In genomic region chrX:149528381-149528780, GRCh38 we compare ENCODE assay signal across 15 cellular contexts. TPM values are rescaled to one million over a fixed set of nuclear protein-coding genes. Genes with fewer than 3 reads are reported as not detected.
DNase-seq lines count a peak whose midpoint lies in the region; ATAC-seq, FAIRE-seq and TF ChIP-seq lines count a peak whose summit lies in the region.
"Had no signal": no experiment of that assay in that cellular context is flagged by ENCODE, and none has a peak within 500 bp of the region (broad histone marks: within the 10 kb centered on the region; RNA-seq: fewer than 3 reads in every experiment).

No MANE protein-coding gene starts in this region.

- H3K9me3 ChIP-seq in T-helper 17 cell (ENCODE audit: control insufficient read depth, low read length, poor library complexity, severe bottlenecking), result no peaks in the 10 kb centered on the region
- no peaks in the 10 kb centered on the region for H3K9me3 ChIP-seq in K562 (replicated peaks; ENCODE audit: control insufficient read depth, insufficient read depth, low read depth, low read length)
- H3K9me3 ChIP-seq: BLaER1 had no signal

- no peak for DNase-seq in activated T-cell treated with anti-CD3 and anti-CD28 coated beads, Interleukin-2, amount 50 U/mL, for 72 hours
- no peak for DNase-seq in activated T-cell treated with anti-CD3 and anti-CD28 coated beads, Interleukin-2, amount 50 U/mL, for 1 hour
- DNase-seq in T-helper 17 cell (no peak), K562 (ENCODE audit: extremely low read depth in 1 of 4, low spot score in 3 of 4) (no peak), nephron progenitor cell (no peak), hepatic stellate cell (ENCODE audit: low spot score) (no peak), SIG-M5 treated with dmso at 0.1 percent for 504 hours (lab: John Stamatoyannopoulos, UW; ENCODE audit: unreplicated experiment) (no peak)
- DNase-seq in activated CD4-positive, alpha-beta memory T cell treated with anti-CD3 and anti-CD28 coated beads for 36 hours, result no peak
- DNase-seq: 8988T, GF-D8, GOT3, H9 had no signal

- POLR2A ChIA-PET in K562 (lab: Yijun Ruan, JAX), result interaction anchor here (0.6 to 1.0 kb wide), 3 partner anchors 10 to 1120 kb away, joined by 3 read pairs; no protein-coding TSS in a partner anchor
- POLR2A ChIA-PET in activated CD4-positive, alpha-beta memory T cell treated with anti-CD3 and anti-CD28 coated beads for 36 hours (lab: Charles Lee), result interaction anchor here (0.8 kb wide), 1 partner anchor 12 kb away, joined by 3 read pairs; no protein-coding TSS in a partner anchor

- no peaks in the 10 kb centered on the region for H3K36me3 Mint-ChIP-seq in activated T-cell treated with anti-CD3 and anti-CD28 coated beads, Interleukin-2, amount 50 U/mL, for 72 hours (ENCODE audit: insufficient read depth in 2 of 2)
- peaks cover 2% of the 10 kb centered on the region for H3K36me3 Mint-ChIP-seq in T-helper 17 cell (ENCODE audit: low read depth)
- peaks cover 5% of the 10 kb centered on the region for H3K36me3 Mint-ChIP-seq in nephron progenitor cell (ENCODE audit: low read depth)
- peaks cover 2% of the 10 kb centered on the region for H3K36me3 Mint-ChIP-seq in activated CD4-positive, alpha-beta memory T cell treated with anti-CD3 and anti-CD28 coated beads for 36 hours

- no peaks in the 10 kb centered on the region for H3K27me3 Mint-ChIP-seq in activated T-cell treated with anti-CD3 and anti-CD28 coated beads, Interleukin-2, amount 50 U/mL, for 72 hours (ENCODE audit: low read depth)
- no peaks in the 10 kb centered on the region for H3K27me3 Mint-ChIP-seq in T-helper 17 cell
- no peaks in the 10 kb centered on the region for H3K27me3 Mint-ChIP-seq in nephron progenitor cell (ENCODE audit: low read depth, poor library complexity)
- H3K27me3 Mint-ChIP-seq in activated CD4-positive, alpha-beta memory T cell treated with anti-CD3 and anti-CD28 coated beads for 36 hours, result no peaks in the 10 kb centered on the region
- H3K27me3 Mint-ChIP-seq: CD8-positive, alpha-beta memory T cell had no signal

- no peak for ATAC-seq in activated T-cell treated with anti-CD3 and anti-CD28 coated beads, Interleukin-2, amount 50 U/mL, for 72 hours (replicated peaks in 1 of 2)
- ATAC-seq in T-helper 17 cell (no peak), K562 (no peak)

- H2AFZ ChIP-seq in K562 (ENCODE audit: low read depth, low read length), result no peak overlapping the region

- FAIRE-seq in K562 (lab: Jason Lieb, UNC), result no peak

- TF ChIP-seq CTCF in K562 (IDR thresholded peaks at IDR 0.05 in 2 of 3, conservative IDR thresholded peaks at IDR 0.05 in 1 of 3; ENCODE audit: insufficient read depth in 2 of 3, low read depth in 1 of 3, low read length in 3 of 3) (no peak), nephron progenitor cell (IDR thresholded peaks at IDR 0.05) (no peak)

- H3K4me3 Mint-ChIP-seq in activated T-cell treated with anti-CD3 and anti-CD28 coated beads, Interleukin-2, amount 50 U/mL, for 72 hours, result no peak overlapping the region
- H3K4me3 Mint-ChIP-seq in T-helper 17 cell (no peak overlapping the region), nephron progenitor cell (no peak overlapping the region)
- no peak overlapping the region for H3K4me3 Mint-ChIP-seq in activated CD4-positive, alpha-beta memory T cell treated with anti-CD3 and anti-CD28 coated beads for 36 hours
- H3K4me3 Mint-ChIP-seq: H9 had no signal

- no TSS peak for BruUV-seq in K562 (replicated peaks; lab: Mats Ljungman, UMichigan)

- H3K4me2 ChIP-seq in K562 (ENCODE audit: insufficient read depth, low read length), result no peak overlapping the region
- H3K4me2 ChIP-seq: BLaER1 had no signal

- in situ Hi-C loops in K562 (cut with MboI), result no loop called here

- no peak overlapping the region for H3K4me3 ChIP-seq in K562
- H3K4me3 ChIP-seq: BLaER1 had no signal

- no peak for TF ChIP-seq POLR2A in K562 (conservative IDR thresholded peaks at IDR 0.05)

- peaks cover 0 to 12% of the 10 kb centered on the region in 2 experiments; a peak in 3 of 5 replicates for H3K4me1 ChIP-seq in K562 (replicated peaks in 1 of 2; ENCODE audit: control insufficient read depth in 2 of 2, insufficient read depth in 2 of 2, low read length in 2 of 2)

- H3K27ac Mint-ChIP-seq in activated T-cell treated with anti-CD3 and anti-CD28 coated beads, Interleukin-2, amount 50 U/mL, for 72 hours, result peak overlapping the region; percentile 63
- H3K27ac Mint-ChIP-seq in T-helper 17 cell (peak overlapping the region; percentile 53), nephron progenitor cell (peak overlapping the region; percentile 48)
- H3K27ac Mint-ChIP-seq in activated CD4-positive, alpha-beta memory T cell treated with anti-CD3 and anti-CD28 coated beads for 36 hours, result no peak overlapping the region
- H3K27ac Mint-ChIP-seq: H9 had no signal

- no peak for TF ChIP-seq RAD21 in K562 (CRISPR knock-in tag; conservative IDR thresholded peaks at IDR 0.05 in 1 of 2, IDR thresholded peaks at IDR 0.05 in 1 of 2)

- H3K27ac ChIP-seq in K562 (ENCODE audit: extremely low read depth, low read depth, low read length), result no peak overlapping the region
- H3K27ac ChIP-seq: BLaER1 had no signal

- no peaks in the 10 kb centered on the region for H3K9me3 Mint-ChIP-seq in activated T-cell treated with anti-CD3 and anti-CD28 coated beads, Interleukin-2, amount 50 U/mL, for 72 hours
- H3K9me3 Mint-ChIP-seq in nephron progenitor cell, result peaks cover 32% of the 10 kb centered on the region
- H3K9me3 Mint-ChIP-seq in activated CD4-positive, alpha-beta memory T cell treated with anti-CD3 and anti-CD28 coated beads for 36 hours, result no peaks in the 10 kb centered on the region
- H3K9me3 Mint-ChIP-seq: CD8-positive, alpha-beta memory T cell had no signal

- no peak for TF ChIP-seq EP300 in K562 (IDR thresholded peaks at IDR 0.05; ENCODE audit: low read length)

- no peak overlapping the region for H3K9ac ChIP-seq in K562 (ENCODE audit: insufficient read depth in 1 of 2, low read depth in 2 of 2, low read length in 2 of 2)
- H3K9ac ChIP-seq: BLaER1 had no signal

- H3K27me3 ChIP-seq in K562 (ENCODE audit: control insufficient read depth in 2 of 2, insufficient read depth in 2 of 2, low read length in 2 of 2), result no peaks in the 10 kb centered on the region
- H3K27me3 ChIP-seq: BLaER1 had no signal

- CTCF ChIA-PET in K562 (lab: Yijun Ruan, JAX; ENCODE audit: low intra/inter-chr PET ratio), result no interaction called here
- CTCF ChIA-PET in activated CD4-positive, alpha-beta memory T cell treated with anti-CD3 and anti-CD28 coated beads for 36 hours (lab: Charles Lee), result interaction anchor here (1.0 to 1.5 kb wide), 3 partner anchors 11 to 16 kb away, joined by 4 to 8 read pairs (median 6); no protein-coding TSS in a partner anchor

- intact Hi-C loops in K562 (cut with micrococcal nuclease), result no loop called here
- intact Hi-C loops in activated CD4-positive, alpha-beta memory T cell treated with anti-CD3 and anti-CD28 coated beads for 36 hours (cut with micrococcal nuclease), result no loop called here

- H3K9me1 ChIP-seq in K562 (ENCODE audit: control insufficient read depth, insufficient read depth, low read length), result no peaks in the 10 kb centered on the region

- peaks cover 6% of the 10 kb centered on the region for H3K4me1 Mint-ChIP-seq in activated T-cell treated with anti-CD3 and anti-CD28 coated beads, Interleukin-2, amount 50 U/mL, for 72 hours (ENCODE audit: low read depth)
- H3K4me1 Mint-ChIP-seq in T-helper 17 cell, result peaks cover 5% of the 10 kb centered on the region
- no peaks in the 10 kb centered on the region for H3K4me1 Mint-ChIP-seq in nephron progenitor cell
- peaks cover 37% of the 10 kb centered on the region for H3K4me1 Mint-ChIP-seq in activated CD4-positive, alpha-beta memory T cell treated with anti-CD3 and anti-CD28 coated beads for 36 hours (ENCODE audit: low read depth)

- no peaks in the 10 kb centered on the region for H4K20me1 ChIP-seq in K562 (replicated peaks; ENCODE audit: control insufficient read depth, insufficient read depth, low read length)
- H4K20me1 ChIP-seq: BLaER1 had no signal

- no CpG with 5 or more reads among the region's 1 CpG for WGBS in K562 (ENCODE audit: insufficient coverage, low coverage, missing lambda C conversion rate)

- no peaks in the 10 kb centered on the region for H3K36me3 ChIP-seq in K562 (ENCODE audit: control insufficient read depth, insufficient read depth, low read length)
- H3K36me3 ChIP-seq: BLaER1 had no signal

- H3K79me2 ChIP-seq in K562 (ENCODE audit: control insufficient read depth, insufficient read depth, low read length), result no peaks in the 10 kb centered on the region

RNA-seq across cellular contexts. Expression of gene EOLA1, which starts 12.4 kb away (rescaled TPM):
- 10 to 100 TPM; 26.7 to 28.1 TPM for total RNA-seq in activated T-cell treated with anti-CD3 and anti-CD28 coated beads, Interleukin-2, amount 50 U/mL, for 72 hours
- total RNA-seq in T-helper 17 cell (10 to 100 TPM; 66.3 to 72.5 TPM), K562 (2014; rRNA removed) (14.4 and 16.7 TPM in 2 replicates), K562 (2014; rRNA removed; fragmentation: Illumina TruSeq; extraction: Trizol) (18.0 and 18.1 TPM in 2 replicates), K562 (2015; rRNA removed; fragmentation: Illumina TruSeq; extraction: Trizol) (20.8 and 21.6 TPM in 2 replicates), K562 (2021) (20.9 and 23.0 TPM in 2 replicates)
- 15.2 and 24.3 TPM in 2 replicates for total RNA-seq in K562 (2011; cell fraction: chromatin; rRNA removed; ENCODE audit: low replicate concordance)
- 14.3 and 19.2 TPM in 2 replicates for total RNA-seq in K562 (2011; cell fraction: nucleolus; rRNA removed)
- total RNA-seq in K562 (2011; cell fraction: nucleoplasm; rRNA removed), result 14.2 and 19.9 TPM in 2 replicates
- polyA plus RNA-seq in K562 (2011; rRNA removed) (25.6 and 32.9 TPM in 2 replicates), K562 (2014; fragmentation: Illumina TruSeq; extraction: Trizol) (19.5 and 20.7 TPM in 2 replicates), K562 (2014; fragmentation: Nextera tagmentation; extraction: Ambion mirVana) (10 to 100 TPM in 1 of 2 experiments, 1 to 10 TPM in 1; 6.3 to 12.2 TPM), K562 (2014; rRNA removed) (17.5 and 18.2 TPM in 2 replicates)
- polyA plus RNA-seq in K562 (2011; cell fraction: cytosol; rRNA removed), result 15.7 and 19.0 TPM in 2 replicates
- 21.4 and 23.6 TPM in 2 replicates for polyA plus RNA-seq in K562 (2011; cell fraction: nucleus; rRNA removed)
- 22.8 and 26.0 TPM in 2 replicates for polyA plus RNA-seq in K562 (2012)
- polyA minus RNA-seq in K562 (2011; rRNA and poly(A)+ RNA removed), result 11.3 and 12.2 TPM in 2 replicates
- polyA minus RNA-seq in K562 (2011; cell fraction: cytosol; rRNA and poly(A)+ RNA removed), result 8.0 and 8.7 TPM in 2 replicates
- polyA minus RNA-seq in K562 (2011; cell fraction: nucleus; rRNA and poly(A)+ RNA removed), result 16.7 and 24.5 TPM in 2 replicates
- 10 to 100 TPM; 22.1 to 24.7 TPM for total RNA-seq in activated CD4-positive, alpha-beta memory T cell treated with anti-CD3 and anti-CD28 coated beads for 36 hours

RNA-seq across cellular contexts. Expression of gene HSFX3, which starts 21.3 kb away (rescaled TPM):
- not detected for total RNA-seq in activated T-cell treated with anti-CD3 and anti-CD28 coated beads, Interleukin-2, amount 50 U/mL, for 72 hours
- total RNA-seq in T-helper 17 cell, result not detected
- not detected in 2 replicates for total RNA-seq in K562 (2011; cell fraction: chromatin; rRNA removed; ENCODE audit: low replicate concordance)
- not detected in 2 replicates for total RNA-seq in K562 (2011; cell fraction: nucleolus; rRNA removed)
- total RNA-seq in K562 (2011; cell fraction: nucleoplasm; rRNA removed), result not detected in 2 replicates
- total RNA-seq in K562 (2014; rRNA removed), result not detected in 2 replicates
- total RNA-seq in K562 (2014; rRNA removed; fragmentation: Illumina TruSeq; extraction: Trizol), result not detected in 2 replicates
- not detected in 2 replicates for total RNA-seq in K562 (2015; rRNA removed; fragmentation: Illumina TruSeq; extraction: Trizol)
- not detected in 2 replicates for total RNA-seq in K562 (2021)
- 0.10 TPM in 1 of 2 replicates, not detected in the other for polyA plus RNA-seq in K562 (2011; rRNA removed)
- not detected in 2 replicates for polyA plus RNA-seq in K562 (2011; cell fraction: cytosol; rRNA removed)
- polyA plus RNA-seq in K562 (2011; cell fraction: nucleus; rRNA removed), result 0.10 TPM in 1 of 2 replicates, not detected in the other
- 0.07 and 0.15 TPM in 2 replicates for polyA plus RNA-seq in K562 (2012)
- not detected in 2 replicates for polyA plus RNA-seq in K562 (2014; fragmentation: Illumina TruSeq; extraction: Trizol)
- under 1 TPM in 1 of 2 experiments, not detected in 1; 0.08 TPM for polyA plus RNA-seq in K562 (2014; fragmentation: Nextera tagmentation; extraction: Ambion mirVana)
- polyA plus RNA-seq in K562 (2014; rRNA removed), result not detected in 2 replicates
- not detected in 2 replicates for polyA minus RNA-seq in K562 (2011; rRNA and poly(A)+ RNA removed)
- polyA minus RNA-seq in K562 (2011; cell fraction: cytosol; rRNA and poly(A)+ RNA removed), result not detected in 2 replicates
- not detected in 2 replicates for polyA minus RNA-seq in K562 (2011; cell fraction: nucleus; rRNA and poly(A)+ RNA removed)
- not detected for total RNA-seq in activated CD4-positive, alpha-beta memory T cell treated with anti-CD3 and anti-CD28 coated beads for 36 hours
- total RNA-seq: CD8-positive, alpha-beta memory T cell; H9; HT1080 had no signal
- polyA plus RNA-seq: CD8-positive, alpha-beta memory T cell had no signal

RNA-seq across cellular contexts. Expression of gene IDS, which starts 23.3 kb away (rescaled TPM):
- 10 to 100 TPM; 64.6 to 84.7 TPM for total RNA-seq in activated T-cell treated with anti-CD3 and anti-CD28 coated beads, Interleukin-2, amount 50 U/mL, for 72 hours
- 100 to 1,000 TPM; 346 to 507 TPM for total RNA-seq in T-helper 17 cell
- 10.7 and 16.7 TPM in 2 replicates for total RNA-seq in K562 (2011; cell fraction: chromatin; rRNA removed; ENCODE audit: low replicate concordance)
- 9.7 and 12.8 TPM in 2 replicates for total RNA-seq in K562 (2011; cell fraction: nucleolus; rRNA removed)
- total RNA-seq in K562 (2011; cell fraction: nucleoplasm; rRNA removed), result 11.2 and 19.3 TPM in 2 replicates
- 11.2 and 13.1 TPM in 2 replicates for total RNA-seq in K562 (2014; rRNA removed)
- 6.7 and 6.8 TPM in 2 replicates for total RNA-seq in K562 (2014; rRNA removed; fragmentation: Illumina TruSeq; extraction: Trizol)
- total RNA-seq in K562 (2015; rRNA removed; fragmentation: Illumina TruSeq; extraction: Trizol), result 6.7 and 8.2 TPM in 2 replicates
- total RNA-seq in K562 (2021), result 11.1 and 12.0 TPM in 2 replicates
- polyA plus RNA-seq in K562 (2011; rRNA removed), result 18.6 and 21.2 TPM in 2 replicates
- 17.5 and 23.3 TPM in 2 replicates for polyA plus RNA-seq in K562 (2011; cell fraction: cytosol; rRNA removed)
- 16.3 and 21.7 TPM in 2 replicates for polyA plus RNA-seq in K562 (2011; cell fraction: nucleus; rRNA removed)
- 15.3 and 27.2 TPM in 2 replicates for polyA plus RNA-seq in K562 (2012)
- 11.6 and 15.4 TPM in 2 replicates for polyA plus RNA-seq in K562 (2014; fragmentation: Illumina TruSeq; extraction: Trizol)
- polyA plus RNA-seq in K562 (2014; fragmentation: Nextera tagmentation; extraction: Ambion mirVana), result 1 to 10 TPM; 2.0 to 2.2 TPM
- polyA plus RNA-seq in K562 (2014; rRNA removed), result 8.6 and 10.4 TPM in 2 replicates
- 13.9 and 16.8 TPM in 2 replicates for polyA minus RNA-seq in K562 (2011; rRNA and poly(A)+ RNA removed)
- polyA minus RNA-seq in K562 (2011; cell fraction: cytosol; rRNA and poly(A)+ RNA removed), result 9.7 and 15.1 TPM in 2 replicates
- polyA minus RNA-seq in K562 (2011; cell fraction: nucleus; rRNA and poly(A)+ RNA removed), result 6.3 and 8.4 TPM in 2 replicates
- total RNA-seq in activated CD4-positive, alpha-beta memory T cell treated with anti-CD3 and anti-CD28 coated beads for 36 hours, result 10 to 100 TPM; 71.6 to 72.2 TPM

RNA-seq across cellular contexts. Expression of gene MAGEA9B, which starts 58.9 kb away (rescaled TPM):
- total RNA-seq in activated T-cell treated with anti-CD3 and anti-CD28 coated beads, Interleukin-2, amount 50 U/mL, for 72 hours, result not detected
- total RNA-seq in T-helper 17 cell (not detected), K562 (2014; rRNA removed) (13.4 and 20.6 TPM in 2 replicates), K562 (2014; rRNA removed; fragmentation: Illumina TruSeq; extraction: Trizol) (9.6 and 11.2 TPM in 2 replicates), K562 (2015; rRNA removed; fragmentation: Illumina TruSeq; extraction: Trizol) (12.3 and 12.4 TPM in 2 replicates), K562 (2021) (12.8 and 14.9 TPM in 2 replicates)
- 8.0 and 11.9 TPM in 2 replicates for total RNA-seq in K562 (2011; cell fraction: chromatin; rRNA removed; ENCODE audit: low replicate concordance)
- total RNA-seq in K562 (2011; cell fraction: nucleolus; rRNA removed), result 7.0 and 10.3 TPM in 2 replicates
- 8.7 and 10.4 TPM in 2 replicates for total RNA-seq in K562 (2011; cell fraction: nucleoplasm; rRNA removed)
- polyA plus RNA-seq in K562 (2011; rRNA removed) (11.9 and 31.2 TPM in 2 replicates), K562 (2014; fragmentation: Illumina TruSeq; extraction: Trizol) (18.5 and 19.4 TPM in 2 replicates), K562 (2014; fragmentation: Nextera tagmentation; extraction: Ambion mirVana) (10 to 100 TPM; 11.7 to 14.1 TPM), K562 (2014; rRNA removed) (15.7 and 18.2 TPM in 2 replicates)
- 11.3 and 35.9 TPM in 2 replicates for polyA plus RNA-seq in K562 (2011; cell fraction: cytosol; rRNA removed)
- polyA plus RNA-seq in K562 (2011; cell fraction: nucleus; rRNA removed), result 8.7 and 25.4 TPM in 2 replicates
- 14.0 and 21.5 TPM in 2 replicates for polyA plus RNA-seq in K562 (2012)
- 3.8 and 13.4 TPM in 2 replicates for polyA minus RNA-seq in K562 (2011; rRNA and poly(A)+ RNA removed)
- 5.2 and 14.5 TPM in 2 replicates for polyA minus RNA-seq in K562 (2011; cell fraction: cytosol; rRNA and poly(A)+ RNA removed)
- polyA minus RNA-seq in K562 (2011; cell fraction: nucleus; rRNA and poly(A)+ RNA removed), result 2.6 and 3.1 TPM in 2 replicates
- total RNA-seq in activated CD4-positive, alpha-beta memory T cell treated with anti-CD3 and anti-CD28 coated beads for 36 hours, result not detected
- total RNA-seq: CD8-positive, alpha-beta memory T cell; H9 had no signal
- polyA plus RNA-seq: CD8-positive, alpha-beta memory T cell had no signal
